24 cellular contexts compared by ENCODE assay signal in the genomic region with DNA sequence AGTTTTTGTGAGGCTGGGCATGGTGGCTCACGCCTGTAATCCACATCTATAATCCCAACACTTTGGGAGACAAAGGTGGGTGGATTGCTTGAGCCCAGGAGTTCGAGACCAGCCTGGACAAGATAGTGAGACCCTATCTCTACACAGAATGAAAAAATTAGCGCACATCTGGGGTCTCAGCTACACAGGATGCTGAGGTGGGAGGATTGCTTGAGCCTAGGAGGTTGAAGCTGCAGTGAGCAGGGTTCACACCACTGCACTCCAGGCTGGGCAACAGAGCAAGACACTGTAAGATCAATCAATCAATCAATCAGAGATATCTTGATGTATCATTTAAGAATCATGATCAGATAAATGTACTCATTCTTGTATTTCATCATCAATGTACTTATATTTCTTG.
"Had no signal": no experiment of that assay in that cellular context is flagged by ENCODE, and none has a peak within 500 bp of the region (broad histone marks: within the 10 kb centered on the region; RNA-seq: fewer than 3 reads in every experiment).

No MANE protein-coding gene starts in this region.

- H3K36me3 ChIP-seq: ovary, right lobe of liver, uterus had no signal

- FAIRE-seq: islet of Langerhans had no signal

- H3K4me3 ChIP-seq: left ventricle myocardium inferior, lung, mucosa of descending colon, ovary, right atrium auricular region, right lobe of liver, smooth muscle cell, testis, tibial nerve, uterus had no signal

- DNase-seq: hypothalamus; immature natural killer cell; left ventricle myocardium inferior; mesendoderm; midbrain; mucosa of descending colon; naive thymus-derived CD4-positive, alpha-beta T cell; ovary; stimulated activated CD4-positive, alpha-beta T cell treated with anti-CD3 and anti-CD28 coated beads, Interleukin-1b, Interleukin-23, amount 100 ng/mL, for 48 hours; stimulated activated CD4-positive, alpha-beta T cell treated with anti-CD3 and anti-CD28 coated beads, Interleukin-2, amount 100 ng/mL, for 48 hours; stimulated activated CD4-positive, alpha-beta T cell treated with anti-CD3 and anti-CD28 coated beads, Interleukin-4, amount 100 ng/mL, for 4 hours; stimulated activated CD8-positive, alpha-beta memory T cell treated with anti-CD3 and anti-CD28 coated beads, Interleukin-4, amount 100 ng/mL, for 48 hours; stimulated activated naive CD4-positive, alpha-beta T cell treated with Interleukin-2 at 50 U/mL for 16 hours; stimulated activated naive CD8-positive, alpha-beta T cell treated with anti-CD3 and anti-CD28 coated beads, Interleukin-15, amount 100 ng/mL, for 72 hours; testis; uterus had no signal

- H3K27me3 ChIP-seq: ovary, right atrium auricular region, right lobe of liver, testis, tibial nerve, uterus had no signal

- H3K9me3 ChIP-seq: left ventricle myocardium inferior, mucosa of descending colon, ovary, right atrium auricular region, right lobe of liver, testis, tibial nerve, uterus had no signal

- H3K4me2 ChIP-seq: smooth muscle cell had no signal

- H3K27ac ChIP-seq: left ventricle myocardium inferior, ovary, right atrium auricular region, right lobe of liver, testis, tibial nerve, uterus had no signal

- H3K4me1 ChIP-seq: uterus had no signal

- ATAC-seq: mucosa of descending colon; naive thymus-derived CD4-positive, alpha-beta T cell; natural killer cell treated with Interleukin-12 subunit alpha and Interleukin-12 subunit beta and Interleukin-15 and Interleukin-18, amount 100 ng/mL, for 72 hours; right lobe of liver; stimulated activated memory B cell treated with anti-CD40 and anti-IgM and Interleukin-4, amounts not matched to agents 10 μg/mL and 1 μg/mL and 100 μg/mL, for 72 hours; stimulated activated naive CD8-positive, alpha-beta T cell treated with anti-CD3 and anti-CD28 coated beads, Interleukin-15, amount 100 ng/mL, for 72 hours had no signal
